ENCODE assay signal across 1 cellular context in genomic region chr6:73798592-73798991, GRCh38.
TF ChIP-seq lines count a peak whose summit lies in the region.

No MANE protein-coding gene starts in this region.

TF ChIP-seq in HEK293, 187 proteins besides CTCF, POLR2A, EP300 and RAD21 (continued from another document and continues in another):
- no peak for TF ChIP-seq FEZF1 (tag by site-specific recombination; IDR thresholded peaks at IDR 0.05)
- TF ChIP-seq ZBTB8A (tag by site-specific recombination; IDR thresholded peaks at IDR 0.05): no peak
- no peak for TF ChIP-seq ZNF121 (tag by site-specific recombination; IDR thresholded peaks at IDR 0.05)
- TF ChIP-seq ZNF521 (tag by site-specific recombination; IDR thresholded peaks at IDR 0.05): no peak
- no peak for TF ChIP-seq ZNF138 (tag by site-specific recombination; IDR thresholded peaks at IDR 0.05; ENCODE audit: borderline replicate concordance)
- peak; percentile 76 for TF ChIP-seq ATF2 (tag by site-specific recombination; IDR thresholded peaks at IDR 0.05; ENCODE audit: low read depth)
- no peak for TF ChIP-seq ZNF776 (tag by site-specific recombination; IDR thresholded peaks at IDR 0.05; ENCODE audit: borderline replicate concordance)
- TF ChIP-seq ZNF274 (IDR thresholded peaks at IDR 0.05; ENCODE audit: low read length): no peak
- TF ChIP-seq ZNF274 (tag by site-specific recombination; IDR thresholded peaks at IDR 0.05; ENCODE audit: borderline replicate concordance): no peak
- TF ChIP-seq ZNF768 (tag by site-specific recombination; IDR thresholded peaks at IDR 0.05): no peak
- no peak for TF ChIP-seq ZNF302 (tag by site-specific recombination; IDR thresholded peaks at IDR 0.05; ENCODE audit: low read depth)
- TF ChIP-seq ZNF596 (tag by site-specific recombination; IDR thresholded peaks at IDR 0.05): no peak
- TF ChIP-seq ZNF16 (tag by site-specific recombination; IDR thresholded peaks at IDR 0.05; ENCODE audit: low read depth): no peak
- no peak for TF ChIP-seq ZNF292 (tag by site-specific recombination; IDR thresholded peaks at IDR 0.05; ENCODE audit: borderline replicate concordance, low read depth)
- TF ChIP-seq EGR2 (tag by site-specific recombination; IDR thresholded peaks at IDR 0.05; ENCODE audit: low read depth): no peak
- no peak for TF ChIP-seq ZFHX2 (tag by site-specific recombination; conservative IDR thresholded peaks at IDR 0.05)
- no peak for TF ChIP-seq ZNF571 (tag by site-specific recombination; IDR thresholded peaks at IDR 0.05)
- TF ChIP-seq ZNF394 (tag by site-specific recombination; IDR thresholded peaks at IDR 0.05; ENCODE audit: borderline replicate concordance): peak; percentile 66
- no peak for TF ChIP-seq ZNF26 (tag by site-specific recombination; IDR thresholded peaks at IDR 0.05)
- no peak for TF ChIP-seq BCL11B (tag by site-specific recombination; IDR thresholded peaks at IDR 0.05; ENCODE audit: low read depth)
- TF ChIP-seq SP7 (tag by site-specific recombination; IDR thresholded peaks at IDR 0.05): peak; percentile 74
- TF ChIP-seq ZNF18 (tag by site-specific recombination; IDR thresholded peaks at IDR 0.05): no peak
- peak; percentile 67 for TF ChIP-seq ZNF184 (tag by site-specific recombination; IDR thresholded peaks at IDR 0.05)
- TF ChIP-seq ZNF529 (tag by site-specific recombination; IDR thresholded peaks at IDR 0.05; ENCODE audit: insufficient replicate concordance): no peak
- peak; percentile 94 for TF ChIP-seq ZNF324 (tag by site-specific recombination; IDR thresholded peaks at IDR 0.05)
- no peak for TF ChIP-seq ZNF837 (tag by site-specific recombination; IDR thresholded peaks at IDR 0.05)
- peak; percentile 83 for TF ChIP-seq SCRT2 (tag by site-specific recombination; IDR thresholded peaks at IDR 0.05)
- TF ChIP-seq ZNF580 (tag by site-specific recombination; IDR thresholded peaks at IDR 0.05): no peak
- no peak for TF ChIP-seq SCRT1 (tag by site-specific recombination; IDR thresholded peaks at IDR 0.05; ENCODE audit: borderline replicate concordance)
- no peak for TF ChIP-seq PRDM4 (tag by site-specific recombination; IDR thresholded peaks at IDR 0.05)
- no peak for TF ChIP-seq YY1 (tag by site-specific recombination; IDR thresholded peaks at IDR 0.05)
- TF ChIP-seq ZNF341 (tag by site-specific recombination; IDR thresholded peaks at IDR 0.05; ENCODE audit: low read depth): no peak
- TF ChIP-seq KLF16 (tag by site-specific recombination; IDR thresholded peaks at IDR 0.05): no peak
- peak; percentile 37 for TF ChIP-seq KLF8 (tag by site-specific recombination; IDR thresholded peaks at IDR 0.05)
- TF ChIP-seq ZXDB (tag by site-specific recombination; IDR thresholded peaks at IDR 0.05): peak; percentile 42; the same call in 1 of the 2 replicates
- TF ChIP-seq ZNF501 (tag by site-specific recombination; IDR thresholded peaks at IDR 0.05): no peak
- TF ChIP-seq ZNF366 (tag by site-specific recombination; conservative IDR thresholded peaks at IDR 0.05): peak; percentile 72
- no peak for TF ChIP-seq MEIS1 (CRISPR knock-in tag; IDR thresholded peaks at IDR 0.05; ENCODE audit: borderline replicate concordance)
- TF ChIP-seq ZFP69B (tag by site-specific recombination; IDR thresholded peaks at IDR 0.05): peak; percentile 74; the same call in 1 of the 2 replicates
- no peak for TF ChIP-seq ZNF223 (tag by site-specific recombination; IDR thresholded peaks at IDR 0.05)
- no peak for TF ChIP-seq TSHZ1 (tag by site-specific recombination; IDR thresholded peaks at IDR 0.05; ENCODE audit: borderline replicate concordance)
- no peak for TF ChIP-seq ZNF544 (tag by site-specific recombination; IDR thresholded peaks at IDR 0.05)
- TF ChIP-seq ZBTB6 (tag by site-specific recombination; IDR thresholded peaks at IDR 0.05): no peak
- TF ChIP-seq INSM2 (tag by site-specific recombination; IDR thresholded peaks at IDR 0.05): peak; percentile 62; the same call in 1 of the 2 replicates
- TF ChIP-seq ZEB2 (tag by site-specific recombination; IDR thresholded peaks at IDR 0.05): peak; percentile 85
- TF ChIP-seq YY2 (tag by site-specific recombination; IDR thresholded peaks at IDR 0.05): no peak
- TF ChIP-seq ZNF280D (tag by site-specific recombination; IDR thresholded peaks at IDR 0.05): 0 out of 2 replicates have a peak, but pooled peaks have one; percentile 19
- peak; percentile 86 for TF ChIP-seq ZNF558 (tag by site-specific recombination; IDR thresholded peaks at IDR 0.05)
- no peak for TF ChIP-seq ZNF423 (tag by site-specific recombination; IDR thresholded peaks at IDR 0.05)
- TF ChIP-seq ELK4 (IDR thresholded peaks at IDR 0.05; ENCODE audit: borderline replicate concordance, low read depth, low read length): no peak
- TF ChIP-seq ZNF785 (tag by site-specific recombination; IDR thresholded peaks at IDR 0.05): no peak
